ENCODE assay signal across 26 cellular contexts in genomic region chr6:20437639-20438038, GRCh38.
"Had no signal": no experiment of that assay in that cellular context is flagged by ENCODE, and none has a peak within 500 bp of the region (broad histone marks: within the 10 kb centered on the region; RNA-seq: fewer than 3 reads in every experiment).

No MANE protein-coding gene starts in this region.

- H3K4me3 Mint-ChIP-seq: dendritic cell treated with granulocyte-macrophage colony-stimulating factor and Interleukin-4, amounts not matched to agents 40 ng/mL and 50 ng/mL, for 4 days; naive thymus-derived CD8-positive, alpha-beta T cell had no signal

- H3K27me3 Mint-ChIP-seq: dendritic cell treated with granulocyte-macrophage colony-stimulating factor and Interleukin-4, amounts not matched to agents 40 ng/mL and 50 ng/mL, for 4 days; naive thymus-derived CD8-positive, alpha-beta T cell had no signal

- H3K9me3 Mint-ChIP-seq: dendritic cell treated with granulocyte-macrophage colony-stimulating factor and Interleukin-4, amounts not matched to agents 40 ng/mL and 50 ng/mL, for 4 days had no signal

- ATAC-seq: foreskin keratinocyte; gastroesophageal sphincter; heart left ventricle; left lung; naive thymus-derived CD8-positive, alpha-beta T cell; sciatic nerve had no signal

- H3K36me3 ChIP-seq: colonic mucosa, esophagus muscularis mucosa, gastroesophageal sphincter, prostate gland, right atrium auricular region, stomach, thyroid gland, vagina had no signal

- H3K27me3 ChIP-seq: colonic mucosa, esophagus muscularis mucosa, foreskin keratinocyte, gastroesophageal sphincter, heart left ventricle, hepatocyte, left lung, right atrium auricular region, stomach, thyroid gland, vagina had no signal

- H3K27ac ChIP-seq: colonic mucosa, esophagus muscularis mucosa, foreskin keratinocyte, gastroesophageal sphincter, hepatocyte, left lung, prostate gland, right atrium auricular region, stomach, vagina had no signal

- H2AFZ ChIP-seq: hepatocyte had no signal

- H3K27ac Mint-ChIP-seq: dendritic cell treated with granulocyte-macrophage colony-stimulating factor and Interleukin-4, amounts not matched to agents 40 ng/mL and 50 ng/mL, for 4 days had no signal

- H3K4me3 ChIP-seq: colonic mucosa, esophagus muscularis mucosa, gastroesophageal sphincter, hepatocyte, left lung, prostate gland, right atrium auricular region, smooth muscle cell, stomach, thyroid gland, vagina had no signal

- H3K4me1 ChIP-seq: colonic mucosa, foreskin keratinocyte, gastroesophageal sphincter, left lung, prostate gland, stomach had no signal

- H3K4me2 ChIP-seq: hepatocyte, smooth muscle cell had no signal

- H3K9me3 ChIP-seq: colonic mucosa, esophagus muscularis mucosa, gastroesophageal sphincter, heart left ventricle, left lung, prostate gland, right atrium auricular region, stomach, thyroid gland, vagina had no signal

- DNase-seq: colonic mucosa; effector CD8-positive, alpha-beta T cell; foreskin keratinocyte; heart left ventricle; kidney; left lung; mesendoderm; naive thymus-derived CD8-positive, alpha-beta T cell; nucleus accumbens; stimulated activated CD4-positive, alpha-beta T cell treated with anti-CD3 and anti-CD28 coated beads, Interleukin-12 subunit alpha, Interleukin-12 subunit beta, amount 100 ng/mL, for 4 hours; stimulated activated CD4-positive, alpha-beta T cell treated with anti-CD3 and anti-CD28 coated beads, Interleukin-1b, Interleukin-23, amount 100 ng/mL, for 48 hours; stimulated activated CD4-positive, alpha-beta T cell treated with anti-CD3 and anti-CD28 coated beads, Interleukin-4, amount 100 ng/mL, for 1 hour; stimulated activated CD8-positive, alpha-beta memory T cell treated with anti-CD3 and anti-CD28 coated beads, Interleukin-4, amount 100 ng/mL, for 48 hours; stimulated activated naive CD4-positive, alpha-beta T cell; stomach; thyroid gland; trophoblast cell had no signal
